Comparison of ENCODE assay signal across 14 cellular contexts in the genomic region with DNA sequence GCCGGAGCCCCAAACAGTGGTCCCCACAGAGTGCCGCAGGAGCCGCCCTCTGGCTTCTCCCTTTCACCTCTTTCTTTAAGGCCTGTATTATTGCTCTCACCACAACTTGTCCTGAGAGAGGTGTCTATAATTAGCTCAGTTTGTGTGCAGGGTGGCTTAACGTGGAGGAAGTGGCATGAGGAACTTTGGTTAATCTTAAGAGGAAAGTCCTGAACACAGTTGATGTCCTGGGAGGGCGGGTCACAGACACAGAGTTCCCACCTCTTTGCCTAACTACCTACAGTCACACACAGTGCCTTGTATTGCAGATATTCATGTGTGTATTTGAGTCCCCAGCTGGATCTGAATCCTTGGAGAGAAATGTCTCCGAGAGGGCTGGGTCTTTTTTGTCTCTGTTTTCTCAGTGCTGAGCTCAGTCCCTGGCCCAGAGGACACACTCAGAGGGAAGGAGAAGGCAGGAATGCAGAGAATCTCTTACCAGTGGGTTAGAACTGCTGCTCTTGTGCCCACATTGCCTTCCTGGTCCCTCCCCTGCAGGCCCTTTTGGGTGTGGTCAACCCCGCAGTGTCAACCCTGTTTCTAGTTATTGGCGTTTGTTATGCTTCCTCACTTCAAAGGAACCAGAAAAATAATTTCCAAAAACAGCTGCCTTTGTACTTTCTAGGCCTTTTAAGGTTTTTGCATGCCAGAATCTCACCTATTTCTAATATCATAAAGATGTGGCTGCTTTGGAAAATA.
DNase-seq lines count a peak whose midpoint lies in the region; ATAC-seq lines count a peak whose summit lies in the region.
"Had no signal": no experiment of that assay in that cellular context is flagged by ENCODE, and none has a peak within 500 bp of the region (broad histone marks: within the 10 kb centered on the region; RNA-seq: fewer than 3 reads in every experiment).

No MANE protein-coding gene starts in this region.

- no peak overlapping the region for H3K27ac ChIP-seq in GM23248
- H3K27ac ChIP-seq: 22Rv1 had no signal

- H3K9ac ChIP-seq in GM23248: no peak overlapping the region

- peak overlapping the region; percentile 71 for H3K4me3 Mint-ChIP-seq in T-helper 2 cell treated with Interferon-gamma antibody and Interleukin-4, amounts not matched to agents 5 μg/mL and 100 μg/mL, for 36 hours
- H3K4me3 Mint-ChIP-seq: neural crest cell had no signal

- no peaks in the 10 kb centered on the region for H3K79me2 ChIP-seq in GM23248 (ENCODE audit: insufficient read depth)

- no peaks in the 10 kb centered on the region for H3K27me3 ChIP-seq in GM23248 (replicated peaks; ENCODE audit: insufficient read depth)
- H3K27me3 ChIP-seq: dorsolateral prefrontal cortex had no signal

- no peaks in the 10 kb centered on the region for H3F3A ChIP-seq in GM23248 (ENCODE audit: insufficient read depth)

- H3K27me3 Mint-ChIP-seq in T-helper 2 cell treated with Interferon-gamma antibody and Interleukin-4, amounts not matched to agents 5 μg/mL and 100 μg/mL, for 36 hours (ENCODE audit: low read depth): no peaks in the 10 kb centered on the region

- peaks cover 17% of the 10 kb centered on the region for H3K4me1 Mint-ChIP-seq in T-helper 2 cell treated with Interferon-gamma antibody and Interleukin-4, amounts not matched to agents 5 μg/mL and 100 μg/mL, for 36 hours (ENCODE audit: low read depth)

- H3K9me2 ChIP-seq in GM23248 (ENCODE audit: insufficient read depth): no peaks in the 10 kb centered on the region

- 79 to 83% methylated on average over 8 of the region's 8 CpGs for WGBS in GM23248 (ENCODE audit: low coverage in 1 of 2, low lambda C conversion rate in 2 of 2, missing lambda C conversion rate in 2 of 2), 2 experiments

- H3K4me1 ChIP-seq in GM23248 (ENCODE audit: insufficient read depth): no peaks in the 10 kb centered on the region

- H3K4me2 ChIP-seq in GM23248 (ENCODE audit: unreplicated experiment): no peak overlapping the region

- H3K9me3 ChIP-seq in GM23248 (ENCODE audit: low read depth): no peaks in the 10 kb centered on the region

- DNase-seq in T-helper 2 cell treated with Interferon-gamma antibody and Interleukin-4, amounts not matched to agents 5 μg/mL and 100 μg/mL, for 36 hours (ENCODE audit: low spot score): no peak
- DNase-seq in T-helper 2 cell (no peak), SW480 (ENCODE audit: low spot score) (peak; percentile 28), myocyte (ENCODE audit: low read depth) (peak; percentile 51), GM23248 (no peak), NCI-H2081 treated with DMSO at 0.1 percent for 48 hours (lab: John Stamatoyannopoulos, UW) (no peak)
- DNase-seq: dorsolateral prefrontal cortex; NCI-H2107; SHP77 treated with DMSO at 0.1 percent for 48 hours; stimulated activated CD4-positive, alpha-beta T cell treated with anti-CD3 and anti-CD28 coated beads, Interleukin-1b, Interleukin-23, amount 100 ng/mL, for 48 hours had no signal

- no peaks in the 10 kb centered on the region for H3K36me3 ChIP-seq in GM23248 (ENCODE audit: low read depth)

- no peaks in the 10 kb centered on the region for H4K20me1 ChIP-seq in GM23248 (ENCODE audit: insufficient read depth)

- in situ Hi-C loops in GM23248 (cut with MboI): no loop called here

- H3K4me3 ChIP-seq in GM23248: no peak overlapping the region
- H3K4me3 ChIP-seq: dorsolateral prefrontal cortex had no signal

- peaks cover 14% of the 10 kb centered on the region for H3K36me3 Mint-ChIP-seq in T-helper 2 cell treated with Interferon-gamma antibody and Interleukin-4, amounts not matched to agents 5 μg/mL and 100 μg/mL, for 36 hours (ENCODE audit: low read depth)

- no peak overlapping the region for H2AFZ ChIP-seq in GM23248

- no peaks in the 10 kb centered on the region for H3K9me3 Mint-ChIP-seq in T-helper 2 cell treated with Interferon-gamma antibody and Interleukin-4, amounts not matched to agents 5 μg/mL and 100 μg/mL, for 36 hours
- H3K9me3 Mint-ChIP-seq: neural crest cell had no signal

- ATAC-seq in HG02642 (IDR thresholded peaks at IDR 0.05; ENCODE audit: poor library complexity, unreplicated experiment) (peak; percentile 42), GM21737 (IDR thresholded peaks at IDR 0.05; ENCODE audit: unreplicated experiment) (no peak)

- H3K27ac Mint-ChIP-seq in T-helper 2 cell treated with Interferon-gamma antibody and Interleukin-4, amounts not matched to agents 5 μg/mL and 100 μg/mL, for 36 hours: peak overlapping the region; percentile 89

Comparison
In these comparisons a context has a peak if more than half of its experiments do, and no peak if none do; other contexts are left out.
1. DNase-seq: peak in SW480 (single experiment) and myocyte (single experiment); none in T-helper 2 cell treated with Interferon-gamma antibody and Interleukin-4, amounts not matched to agents 5 μg/mL and 100 μg/mL, for 36 hours (single experiment), T-helper 2 cell (0 of 5), GM23248 (single experiment) and NCI-H2081 treated with DMSO at 0.1 percent for 48 hours (single experiment).